10 cellular contexts compared by ENCODE assay signal in genomic region chr1:36982708-36983107, GRCh38. TPM values are rescaled to one million over a fixed set of nuclear protein-coding genes. Genes with fewer than 3 reads are reported as not detected.
"Had no signal": no experiment of that assay in that cellular context is flagged by ENCODE, and none has a peak within 500 bp of the region (broad histone marks: within the 10 kb centered on the region; RNA-seq: fewer than 3 reads in every experiment).

No MANE protein-coding gene starts in this region.

- H3K36me3 Mint-ChIP-seq: activated naive CD4-positive, alpha-beta T cell treated with anti-CD3 and anti-CD28 coated beads, Interleukin-2, amount 10 ng/mL, durations not matched to agents 7 days and 5 days; mesothelial cell of epicardium had no signal

- H3K9me3 Mint-ChIP-seq: activated naive CD4-positive, alpha-beta T cell treated with anti-CD3 and anti-CD28 coated beads, Interleukin-2, amount 10 ng/mL, durations not matched to agents 7 days and 5 days had no signal

- DNase-seq: activated naive CD4-positive, alpha-beta T cell treated with anti-CD3 and anti-CD28 coated beads, Interleukin-2, amount 10 ng/mL, durations not matched to agents 7 days and 5 days; effector CD4-positive, alpha-beta T cell; stimulated activated CD4-positive, alpha-beta T cell treated with anti-CD3 and anti-CD28 coated beads, Interleukin-15, amount 100 ng/mL, for 24 hours; stimulated activated CD4-positive, alpha-beta T cell treated with anti-CD3 and anti-CD28 coated beads, Interleukin-4, amount 100 ng/mL, for 24 hours; stomach had no signal

- H3K4me3 ChIP-seq: coronary artery, stomach had no signal

- H3K4me1 Mint-ChIP-seq: activated naive CD4-positive, alpha-beta T cell treated with anti-CD3 and anti-CD28 coated beads, Interleukin-2, amount 10 ng/mL, durations not matched to agents 7 days and 5 days; mesothelial cell of epicardium had no signal

- H3K4me3 Mint-ChIP-seq: activated naive CD4-positive, alpha-beta T cell treated with anti-CD3 and anti-CD28 coated beads, Interleukin-2, amount 10 ng/mL, durations not matched to agents 7 days and 5 days; mesothelial cell of epicardium had no signal

- H3K27ac Mint-ChIP-seq: activated naive CD4-positive, alpha-beta T cell treated with anti-CD3 and anti-CD28 coated beads, Interleukin-2, amount 10 ng/mL, durations not matched to agents 7 days and 5 days; activated T-helper 2 cell treated with anti-CD3 and anti-CD28 coated beads, Interferon-gamma antibody, Interleukin-2, Interleukin-4, amounts not matched to agents 10 μg/mL and 5 μg/mL and 100 μg/mL, durations not matched to agents 14 hours and 24 hours and 36 hours; mesothelial cell of epicardium had no signal

- H3K36me3 ChIP-seq: stomach had no signal

- H3K4me1 ChIP-seq: stomach had no signal

- H3K27ac ChIP-seq: coronary artery, stomach had no signal

RNA-seq across cellular contexts. Expression of gene GRIK3, which starts 51.6 kb away (rescaled TPM):
- total RNA-seq: activated T-helper 2 cell treated with anti-CD3 and anti-CD28 coated beads, Interferon-gamma antibody, Interleukin-2, Interleukin-4, amounts not matched to agents 10 μg/mL and 5 μg/mL and 100 μg/mL, durations not matched to agents 14 hours and 24 hours and 36 hours; fibroblast of lung; mesothelial cell of epicardium; myocyte had no signal
- polyA plus RNA-seq: fibroblast of lung had no signal
